ENCODE assay signal across 8 cellular contexts in the genomic region with DNA sequence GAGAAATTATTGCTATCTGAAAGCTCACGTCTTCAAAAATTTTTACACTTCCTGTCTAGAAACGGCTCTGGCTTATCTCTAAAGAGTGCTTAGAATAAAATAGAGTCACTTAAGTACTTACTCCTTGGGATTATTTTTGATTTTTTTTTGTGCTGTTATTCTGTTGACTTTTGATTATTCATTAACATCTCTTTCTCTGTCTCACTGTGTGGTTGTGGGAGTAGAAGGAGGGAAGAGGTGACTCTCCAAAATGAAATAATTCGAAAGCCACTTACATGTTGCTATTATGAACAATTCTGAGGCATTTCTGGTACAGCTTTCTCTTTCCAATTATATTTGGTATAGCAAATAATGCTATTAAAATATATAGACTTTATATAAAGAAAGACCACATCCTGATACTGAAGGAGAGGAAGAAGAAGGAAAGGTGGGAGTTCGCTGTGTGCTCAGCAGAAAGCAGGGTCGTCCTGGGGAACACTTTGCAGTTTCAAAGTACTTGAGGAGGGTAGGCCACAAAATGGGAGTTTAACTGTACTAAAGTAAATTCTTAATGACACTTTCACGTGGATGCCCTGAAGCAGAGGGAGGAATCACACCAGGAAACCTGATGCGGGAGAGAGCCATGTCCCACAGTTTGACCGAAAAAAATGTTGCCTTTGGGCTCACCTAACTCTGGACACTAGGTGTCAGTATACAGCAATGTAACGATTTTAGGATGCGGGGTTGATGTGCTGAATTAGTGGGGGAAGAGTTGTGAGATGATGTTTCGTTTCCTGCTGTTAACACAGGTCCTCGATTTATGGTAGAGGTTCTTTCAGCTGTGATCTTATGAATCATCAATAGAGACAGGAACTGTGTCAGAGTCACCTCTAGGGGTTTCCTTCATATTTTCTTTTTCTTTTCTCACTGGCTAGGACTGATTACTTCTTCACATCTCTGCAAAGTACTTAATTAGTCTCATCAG. TPM values are rescaled to one million over a fixed set of nuclear protein-coding genes. Genes with fewer than 3 reads are reported as not detected.
DNase-seq lines count a peak whose midpoint lies in the region; ATAC-seq and TF ChIP-seq lines count a peak whose summit lies in the region.

No MANE protein-coding gene starts in this region.

- H3K4me1 ChIP-seq in psoas muscle, result no peaks in the 10 kb centered on the region

- ATAC-seq in Right ventricle myocardium inferior (peak; percentile 88), HG02798 (IDR thresholded peaks at IDR 0.05; ENCODE audit: poor library complexity, unreplicated experiment) (peak; percentile 93), SK-N-SH treated with all-trans-retinoic acid at 6 μM for 48 hours (peak; percentile 91), Right ventricle myocardium superior (ENCODE audit: poor library complexity) (peak; percentile 96), psoas muscle (peak; percentile 79 to 97 (median 92))
- peak; percentile 97 for ATAC-seq in activated naive CD8-positive, alpha-beta T cell treated with anti-CD3 and anti-CD28 coated beads, Interleukin-2, amount 10 ng/mL, durations not matched to agents 7 days and 5 days (ENCODE audit: low read depth)

- H3K36me3 Mint-ChIP-seq in activated naive CD8-positive, alpha-beta T cell treated with anti-CD3 and anti-CD28 coated beads, Interleukin-2, amount 10 ng/mL, durations not matched to agents 7 days and 5 days, result no peaks in the 10 kb centered on the region

- intact Hi-C loops in Right ventricle myocardium inferior (cut with DNase I) (loop anchor here (1.0 to 5.0 kb wide), 4 partner anchors 887 to 1642 kb away; no protein-coding TSS in a partner anchor), cardiac septum (cut with DNase I) (loop anchor here (5.0 to 10.0 kb wide), 4 partner anchors 1015 to 1807 kb away; a partner anchor contains a TSS), Right ventricle myocardium superior (cut with DNase I) (loop anchor here (5.0 kb wide), 3 partner anchors 890 to 1645 kb away; a partner anchor contains a TSS), psoas muscle (cut with DNase I) (loop anchor here (2.0 to 5.0 kb wide), 6 partner anchors 90 to 1640 kb away; a partner anchor contains a TSS)

- H3K27me3 ChIP-seq in psoas muscle (ENCODE audit: insufficient read depth in 3 of 3, low read length in 2 of 3), result no peaks in the 10 kb centered on the region

- H3K36me3 ChIP-seq in psoas muscle (ENCODE audit: insufficient read depth in 1 of 2, low read depth in 1 of 2), result no peaks in the 10 kb centered on the region

- DNase-seq in Right ventricle myocardium inferior (ENCODE audit: missing footprints) (no peak), cardiac septum (ENCODE audit: low spot score) (no peak), NCI-H1105 treated with DMSO at 0.1 percent for 48 hours (lab: John Stamatoyannopoulos, UW) (peak; percentile 78), Right ventricle myocardium superior (no peak), psoas muscle (no peak)
- DNase-seq in activated naive CD8-positive, alpha-beta T cell treated with anti-CD3 and anti-CD28 coated beads, Interleukin-2, amount 10 ng/mL, durations not matched to agents 7 days and 5 days, result peak; percentile 31

- peaks cover 3% of the 10 kb centered on the region for H3K9me3 Mint-ChIP-seq in activated naive CD8-positive, alpha-beta T cell treated with anti-CD3 and anti-CD28 coated beads, Interleukin-2, amount 10 ng/mL, durations not matched to agents 7 days and 5 days

- peak overlapping the region; percentile 14 for H3K27ac Mint-ChIP-seq in activated naive CD8-positive, alpha-beta T cell treated with anti-CD3 and anti-CD28 coated beads, Interleukin-2, amount 10 ng/mL, durations not matched to agents 7 days and 5 days

- 27 to 37% (median 33%) methylated on average over 12 of the region's 12 CpGs for WGBS in psoas muscle, 3 donors

- no peak overlapping the region for H3K27ac ChIP-seq in psoas muscle

- H3K9me3 ChIP-seq in psoas muscle, result no peaks in the 10 kb centered on the region

- H3K4me3 Mint-ChIP-seq in activated naive CD8-positive, alpha-beta T cell treated with anti-CD3 and anti-CD28 coated beads, Interleukin-2, amount 10 ng/mL, durations not matched to agents 7 days and 5 days, result peak overlapping the region; percentile 5

- H3K27me3 Mint-ChIP-seq in activated naive CD8-positive, alpha-beta T cell treated with anti-CD3 and anti-CD28 coated beads, Interleukin-2, amount 10 ng/mL, durations not matched to agents 7 days and 5 days, result peaks cover 25% of the 10 kb centered on the region

- H3K4me1 Mint-ChIP-seq in activated naive CD8-positive, alpha-beta T cell treated with anti-CD3 and anti-CD28 coated beads, Interleukin-2, amount 10 ng/mL, durations not matched to agents 7 days and 5 days, result peaks cover 21% of the 10 kb centered on the region

- POLR2A ChIA-PET in activated naive CD8-positive, alpha-beta T cell treated with anti-CD3 and anti-CD28 coated beads, Interleukin-2, amount 10 ng/mL, durations not matched to agents 7 days and 5 days (lab: Charles Lee), result interaction anchor here (1.0 kb wide), 1 partner anchor 429 kb away, joined by 5 read pairs; no protein-coding TSS in a partner anchor

- TF ChIP-seq CTCF in psoas muscle (IDR thresholded peaks at IDR 0.05), result peak; percentile 81

- peak overlapping the region; percentile 41 for H3K4me3 ChIP-seq in psoas muscle

TF ChIP-seq in SK-N-SH treated with all-trans-retinoic acid at 6 μM for 48 hours, 23 proteins besides CTCF, POLR2A, EP300 and RAD21:
- TF ChIP-seq, protein P1, sequence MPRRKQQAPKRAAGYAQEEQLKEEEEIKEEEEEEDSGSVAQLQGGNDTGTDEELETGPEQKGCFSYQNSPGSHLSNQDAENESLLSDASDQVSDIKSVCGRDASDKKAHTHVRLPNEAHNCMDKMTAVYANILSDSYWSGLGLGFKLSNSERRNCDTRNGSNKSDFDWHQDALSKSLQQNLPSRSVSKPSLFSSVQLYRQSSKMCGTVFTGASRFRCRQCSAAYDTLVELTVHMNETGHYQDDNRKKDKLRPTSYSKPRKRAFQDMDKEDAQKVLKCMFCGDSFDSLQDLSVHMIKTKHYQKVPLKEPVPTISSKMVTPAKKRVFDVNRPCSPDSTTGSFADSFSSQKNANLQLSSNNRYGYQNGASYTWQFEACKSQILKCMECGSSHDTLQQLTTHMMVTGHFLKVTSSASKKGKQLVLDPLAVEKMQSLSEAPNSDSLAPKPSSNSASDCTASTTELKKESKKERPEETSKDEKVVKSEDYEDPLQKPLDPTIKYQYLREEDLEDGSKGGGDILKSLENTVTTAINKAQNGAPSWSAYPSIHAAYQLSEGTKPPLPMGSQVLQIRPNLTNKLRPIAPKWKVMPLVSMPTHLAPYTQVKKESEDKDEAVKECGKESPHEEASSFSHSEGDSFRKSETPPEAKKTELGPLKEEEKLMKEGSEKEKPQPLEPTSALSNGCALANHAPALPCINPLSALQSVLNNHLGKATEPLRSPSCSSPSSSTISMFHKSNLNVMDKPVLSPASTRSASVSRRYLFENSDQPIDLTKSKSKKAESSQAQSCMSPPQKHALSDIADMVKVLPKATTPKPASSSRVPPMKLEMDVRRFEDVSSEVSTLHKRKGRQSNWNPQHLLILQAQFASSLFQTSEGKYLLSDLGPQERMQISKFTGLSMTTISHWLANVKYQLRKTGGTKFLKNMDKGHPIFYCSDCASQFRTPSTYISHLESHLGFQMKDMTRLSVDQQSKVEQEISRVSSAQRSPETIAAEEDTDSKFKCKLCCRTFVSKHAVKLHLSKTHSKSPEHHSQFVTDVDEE (CRISPR knock-in tag; IDR thresholded peaks at IDR 0.05), result no peak
- TF ChIP-seq, protein P2, sequence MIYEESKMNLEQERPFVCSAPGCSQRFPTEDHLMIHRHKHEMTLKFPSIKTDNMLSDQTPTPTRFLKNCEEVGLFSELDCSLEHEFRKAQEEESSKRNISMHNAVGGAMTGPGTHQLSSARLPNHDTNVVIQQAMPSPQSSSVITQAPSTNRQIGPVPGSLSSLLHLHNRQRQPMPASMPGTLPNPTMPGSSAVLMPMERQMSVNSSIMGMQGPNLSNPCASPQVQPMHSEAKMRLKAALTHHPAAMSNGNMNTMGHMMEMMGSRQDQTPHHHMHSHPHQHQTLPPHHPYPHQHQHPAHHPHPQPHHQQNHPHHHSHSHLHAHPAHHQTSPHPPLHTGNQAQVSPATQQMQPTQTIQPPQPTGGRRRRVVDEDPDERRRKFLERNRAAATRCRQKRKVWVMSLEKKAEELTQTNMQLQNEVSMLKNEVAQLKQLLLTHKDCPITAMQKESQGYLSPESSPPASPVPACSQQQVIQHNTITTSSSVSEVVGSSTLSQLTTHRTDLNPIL (CRISPR knock-in tag; IDR thresholded peaks at IDR 0.05; ENCODE audit: low read depth), result no peak

RNA-seq across cellular contexts. Expression of a gene that starts 9.8 kb away (rescaled TPM):
- total RNA-seq in Right ventricle myocardium inferior, result 110 TPM
- 117 TPM for total RNA-seq in cardiac septum
- total RNA-seq in activated naive CD8-positive, alpha-beta T cell treated with anti-CD3 and anti-CD28 coated beads, Interleukin-2, amount 10 ng/mL, durations not matched to agents 7 days and 5 days, result 10 to 100 TPM; 75.8 to 82.2 TPM
- 115 TPM for total RNA-seq in Right ventricle myocardium superior
- total RNA-seq in psoas muscle, result 100 to 1,000 TPM; 161 to 196 (median 166) TPM
- 100 to 1,000 TPM; 126 to 205 (median 144) TPM for polyA plus RNA-seq in psoas muscle

Comparison
In these comparisons a context has a peak if more than half of its experiments do, and no peak if none do; other contexts are left out.
1. DNase-seq: peak in NCI-H1105 treated with DMSO at 0.1 percent for 48 hours (single experiment) and activated naive CD8-positive, alpha-beta T cell treated with anti-CD3 and anti-CD28 coated beads, Interleukin-2, amount 10 ng/mL, durations not matched to agents 7 days and 5 days (single experiment); none in Right ventricle myocardium inferior (single experiment), cardiac septum (single experiment), Right ventricle myocardium superior (single experiment) and psoas muscle (0 of 2).
2. Peak in every context shown above with its lines, with median percentiles within 50 percentile points of each other: ATAC-seq.